In genomic region chr5:161312882-161313281, GRCh38 we compare ENCODE assay signal across 16 cellular contexts.
"Had no signal": no experiment of that assay in that cellular context is flagged by ENCODE, and none has a peak within 500 bp of the region (broad histone marks: within the 10 kb centered on the region; RNA-seq: fewer than 3 reads in every experiment).

No MANE protein-coding gene starts in this region.

- ATAC-seq: activated CD8-positive, alpha-beta T cell treated with anti-CD3 and anti-CD28 coated beads, Interleukin-2, amount 10 ng/mL, durations not matched to agents 7 days and 5 days; heart left ventricle; left colon; pancreas; right cardiac atrium; upper lobe of right lung had no signal

- H3K4me3 ChIP-seq: heart left ventricle, pancreas, thyroid gland, upper lobe of right lung had no signal

- DNase-seq: activated CD4-positive, alpha-beta T cell treated with anti-CD3 and anti-CD28 coated beads for 1 hour; activated CD4-positive, alpha-beta T cell treated with anti-CD3 and anti-CD28 coated beads, Interleukin-2, amount 50 U/mL, for 1 hour; activated CD8-positive, alpha-beta T cell treated with anti-CD3 and anti-CD28 coated beads, Interleukin-2, amount 10 ng/mL, durations not matched to agents 7 days and 5 days; cortex of kidney; heart left ventricle; left colon; pancreas; right cardiac atrium; stimulated activated CD4-positive, alpha-beta T cell treated with anti-CD3 and anti-CD28 coated beads, Interleukin-12 subunit alpha, Interleukin-12 subunit beta, amount 100 ng/mL, for 4 hours; stimulated activated CD4-positive, alpha-beta T cell treated with anti-CD3 and anti-CD28 coated beads, Interleukin-4, amount 100 ng/mL, for 4 hours; thyroid gland; upper lobe of right lung; WERI-Rb-1 had no signal

- H3K36me3 ChIP-seq: heart left ventricle, pancreas, thyroid gland, upper lobe of right lung, WERI-Rb-1 had no signal

- H3K4me1 ChIP-seq: heart left ventricle, pancreas, thyroid gland, upper lobe of right lung had no signal

- FAIRE-seq: bronchial epithelial cell, keratinocyte, pancreas, TTC549 had no signal

- H3K9me3 ChIP-seq: pancreas, thyroid gland, upper lobe of right lung had no signal

- H3K27me3 ChIP-seq: heart left ventricle, pancreas, thyroid gland, upper lobe of right lung had no signal

- H3K27ac ChIP-seq: heart left ventricle, pancreas, thyroid gland, upper lobe of right lung, WERI-Rb-1 had no signal
